12 cellular contexts compared by ENCODE assay signal in genomic region chr6:138957484-138957883, GRCh38. TPM values are rescaled to one million over a fixed set of nuclear protein-coding genes. Genes with fewer than 3 reads are reported as not detected.
DNase-seq lines count a peak whose midpoint lies in the region; ATAC-seq and TF ChIP-seq lines count a peak whose summit lies in the region.
"Had no signal": no experiment of that assay in that cellular context is flagged by ENCODE, and none has a peak within 500 bp of the region (broad histone marks: within the 10 kb centered on the region; RNA-seq: fewer than 3 reads in every experiment).

No MANE protein-coding gene starts in this region.

- WGBS in heart right ventricle, 2 donors: 9 to 12% methylated on average over 2 of the region's 2 CpGs

- TF ChIP-seq CTCF in heart right ventricle (IDR thresholded peaks at IDR 0.05) (no peak), GM10248 (IDR thresholded peaks at IDR 0.05; ENCODE audit: control extremely low read depth, extremely low read depth, low read depth, missing control alignments) (no peak)

- no peaks in the 10 kb centered on the region for H3K36me3 ChIP-seq in heart right ventricle
- no peaks in the 10 kb centered on the region for H3K36me3 ChIP-seq in adipocyte (ENCODE audit: control insufficient read depth, insufficient read depth, low read length, severe bottlenecking)

- H3K9ac ChIP-seq in adipocyte (ENCODE audit: low read length): peak overlapping the region; percentile 13

- H3K9me3 ChIP-seq in heart right ventricle (no peaks in the 10 kb centered on the region), adipocyte (ENCODE audit: control insufficient read depth, low read length) (no peaks in the 10 kb centered on the region)
- H3K9me3 ChIP-seq: testis had no signal

- H3K27me3 ChIP-seq in heart right ventricle (no peaks in the 10 kb centered on the region), adipocyte (replicated peaks; ENCODE audit: control insufficient read depth, insufficient read depth, low read length) (no peaks in the 10 kb centered on the region)
- H3K27me3 ChIP-seq: testis had no signal

- H3K4me1 ChIP-seq in heart right ventricle: peaks cover 0 to 39% (median 23%) of the 10 kb centered on the region in 9 donors
- H3K4me1 ChIP-seq in adipocyte (ENCODE audit: control insufficient read depth, insufficient read depth, low read length): peaks cover 32% of the 10 kb centered on the region

- no peak for DNase-seq in heart right ventricle
- no peak for DNase-seq in cardiac septum (ENCODE audit: low spot score)
- peak; percentile 39 for DNase-seq in adipocyte (ENCODE audit: low read depth)
- no peak for DNase-seq in left colon
- no peak for DNase-seq in NCI-H2171 treated with DMSO at 0.1 percent for 48 hours (lab: John Stamatoyannopoulos, UW)
- no peak for DNase-seq in NCI-H82 treated with DMSO at 0.1 percent for 48 hours (lab: John Stamatoyannopoulos, UW; ENCODE audit: unreplicated experiment)
- DNase-seq in HuH-7 (ENCODE audit: low spot score): no peak
- no peak for DNase-seq in GM10248 (ENCODE audit: extremely low spot score)
- DNase-seq: nucleus accumbens, PC-3, testis had no signal

- POLR2A ChIA-PET in GM10248 (lab: Yijun Ruan, JAX): no interaction called here

- H3K4me3 ChIP-seq in heart right ventricle (no peak overlapping the region), adipocyte (ENCODE audit: low read length) (peak overlapping the region; percentile 57)
- H3K4me3 ChIP-seq: testis had no signal

- peak overlapping the region in 6 of 10 donors; percentile 0 to 30 (median 18) for H3K27ac ChIP-seq in heart right ventricle

- intact Hi-C loops in heart right ventricle (cut with DNase I) (no loop called here), cardiac septum (cut with DNase I) (no loop called here), left colon (cut with DNase I, micrococcal nuclease) (no loop called here)

- CTCF ChIA-PET in GM10248 (lab: Yijun Ruan, JAX): interaction anchor here (0.9 to 1.8 kb wide), 4 partner anchors 10 to 17 kb away, joined by 3 to 6 read pairs (median 5); no protein-coding TSS in a partner anchor

- ATAC-seq in heart right ventricle (peak in 6 of 8 donors; percentile 25 to 66 (median 56)), left colon (peak; percentile 95)
- ATAC-seq: PC-3, WTC11 had no signal

RNA-seq across cellular contexts. Expression of gene REPS1, which starts 30.6 kb away (rescaled TPM):
- total RNA-seq in heart right ventricle (10 to 100 TPM; 30.2 to 43.9 (median 39.4) TPM), cardiac septum (43.0 TPM), left colon (10 to 100 TPM; 30.2 to 33.2 TPM)
- polyA plus RNA-seq in heart right ventricle: 10 to 100 TPM; 34.0 to 43.2 TPM
